6 cellular contexts compared by ENCODE assay signal in the genomic region with DNA sequence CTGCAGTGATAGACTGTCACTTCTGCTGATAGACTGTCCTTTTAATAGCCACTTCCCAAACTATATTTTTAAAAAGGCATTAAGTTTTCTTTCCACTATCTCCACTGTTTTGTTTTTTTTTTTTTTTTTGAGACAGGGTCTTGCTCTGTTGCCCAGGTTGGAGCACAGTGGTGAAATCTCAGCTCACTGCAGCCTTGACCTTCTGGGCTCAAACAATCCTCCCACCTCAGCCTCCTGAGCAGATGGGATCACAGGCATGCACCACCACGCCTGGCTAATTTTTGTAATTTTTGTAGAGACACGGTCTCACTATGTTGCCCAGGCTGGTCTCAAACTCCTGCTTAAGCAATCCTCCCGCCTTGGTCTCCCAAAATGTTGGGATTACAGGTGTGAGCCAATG. TPM values are rescaled to one million over a fixed set of nuclear protein-coding genes. Genes with fewer than 3 reads are reported as not detected.
"Had no signal": no experiment of that assay in that cellular context is flagged by ENCODE, and none has a peak within 500 bp of the region (broad histone marks: within the 10 kb centered on the region; RNA-seq: fewer than 3 reads in every experiment).

No MANE protein-coding gene starts in this region.

RNA-seq across cellular contexts. Expression of a gene that starts 7.1 kb away (rescaled TPM):
- total RNA-seq: GM23248, GM23338, H1, H4, H9, HFFc6 had no signal
